Comparison of ENCODE assay signal across 8 cellular contexts in genomic region chr19:47780215-47780551, GRCh38. TPM values are rescaled to one million over a fixed set of nuclear protein-coding genes. Genes with fewer than 3 reads are reported as not detected.
DNase-seq lines count a peak whose midpoint lies in the region; TF ChIP-seq lines count a peak whose summit lies in the region.

No MANE protein-coding gene starts in this region.

- H3K4me3 ChIP-seq in BLaER1 (no peak overlapping the region), Peyer's patch (peak overlapping the region in 3 of 4 donors; percentile 87 to 92 (median 89)), epithelial cell of esophagus (ENCODE audit: low read length) (peak overlapping the region; percentile 84)

- peaks cover 27% of the 10 kb centered on the region for H3K4me1 Mint-ChIP-seq in osteocyte (ENCODE audit: unreplicated experiment)

- H3K36me3 ChIP-seq in BLaER1: peaks cover 47% of the 10 kb centered on the region
- peaks cover 0 to 39% (median 0%) of the 10 kb centered on the region in 3 donors for H3K36me3 ChIP-seq in Peyer's patch

- H3K9ac ChIP-seq in BLaER1: no peak overlapping the region

- H3K9me3 ChIP-seq in BLaER1: no peaks in the 10 kb centered on the region
- no peaks in the 10 kb centered on the region for H3K9me3 ChIP-seq in Peyer's patch

- H3K27ac ChIP-seq in BLaER1 (no peak overlapping the region), Peyer's patch (peak overlapping the region; percentile 91 to 98 (median 94))

- no peaks in the 10 kb centered on the region for H3K27me3 ChIP-seq in BLaER1
- no peaks in the 10 kb centered on the region for H3K27me3 ChIP-seq in Peyer's patch

- no peaks in the 10 kb centered on the region for H3K27me3 Mint-ChIP-seq in osteocyte (ENCODE audit: unreplicated experiment)

- H3K4me2 ChIP-seq in BLaER1: peak overlapping the region; percentile 97

- no peaks in the 10 kb centered on the region for H3K9me3 Mint-ChIP-seq in osteocyte (ENCODE audit: unreplicated experiment)

- TF ChIP-seq CTCF in Peyer's patch (IDR thresholded peaks at IDR 0.05): no peak
- TF ChIP-seq CTCF in epithelial cell of esophagus (IDR thresholded peaks at IDR 0.05; ENCODE audit: insufficient read depth, low read depth, low read length, missing control alignments): no peak
- no peak for TF ChIP-seq CTCF in osteocyte (IDR thresholded peaks at IDR 0.05)

- TF ChIP-seq POLR2A in Peyer's patch (IDR thresholded peaks at IDR 0.05): no peak

- peak overlapping the region; percentile 95 for H3K27ac Mint-ChIP-seq in osteocyte (ENCODE audit: unreplicated experiment)

- DNase-seq in Peyer's patch (no peak), epithelial cell of esophagus (ENCODE audit: low read depth) (no peak), osteocyte (ENCODE audit: extremely low spot score, unreplicated experiment) (no peak), COR-L47 (lab: John Stamatoyannopoulos, UW) (no peak), SIG-M5 (lab: John Stamatoyannopoulos, UW) (no peak), epidermal melanocyte (ENCODE audit: insufficient read length, low spot score) (no peak)
- DNase-seq in activated CD4-positive, CD25-positive, alpha-beta regulatory T cell (lab: John Stamatoyannopoulos, UW): no peak

- peaks cover 7% of the 10 kb centered on the region; the same call in 1 of the 2 replicates for H4K20me1 ChIP-seq in BLaER1

- peaks cover 25% of the 10 kb centered on the region for H3K36me3 Mint-ChIP-seq in osteocyte (ENCODE audit: unreplicated experiment)

- peak overlapping the region; percentile 99 for H3K4me3 Mint-ChIP-seq in osteocyte (ENCODE audit: unreplicated experiment)

- H3K4me1 ChIP-seq in BLaER1 (peaks cover 24% of the 10 kb centered on the region), Peyer's patch (peaks cover 0 to 39% (median 0%) of the 10 kb centered on the region in 4 donors)

RNA-seq across cellular contexts. Expression of gene SELENOW, which starts 1.7 kb away (rescaled TPM):
- total RNA-seq in Peyer's patch: 100 to 1,000 TPM; 247 to 321 (median 276) TPM
- 193 and 204 TPM in 2 replicates for total RNA-seq in osteocyte

RNA-seq across cellular contexts. Expression of gene TPRX1, which starts 24.2 kb away (rescaled TPM):
- not detected for total RNA-seq in Peyer's patch
- not detected in 2 replicates for total RNA-seq in osteocyte

RNA-seq across cellular contexts. Expression of gene NOP53, which starts 34.8 kb away (rescaled TPM):
- total RNA-seq in Peyer's patch: 100 to 1,000 TPM in 3 of 4 donors, 10 to 100 TPM in 1; 86.2 to 179 (median 159) TPM
- total RNA-seq in osteocyte: 231 and 232 TPM in 2 replicates

RNA-seq across cellular contexts. Expression of gene CRX, which starts 41.6 kb away (rescaled TPM):
- total RNA-seq in Peyer's patch: not detected
- total RNA-seq in osteocyte: not detected in 2 replicates
